21 cellular contexts compared by ENCODE assay signal in the genomic region with DNA sequence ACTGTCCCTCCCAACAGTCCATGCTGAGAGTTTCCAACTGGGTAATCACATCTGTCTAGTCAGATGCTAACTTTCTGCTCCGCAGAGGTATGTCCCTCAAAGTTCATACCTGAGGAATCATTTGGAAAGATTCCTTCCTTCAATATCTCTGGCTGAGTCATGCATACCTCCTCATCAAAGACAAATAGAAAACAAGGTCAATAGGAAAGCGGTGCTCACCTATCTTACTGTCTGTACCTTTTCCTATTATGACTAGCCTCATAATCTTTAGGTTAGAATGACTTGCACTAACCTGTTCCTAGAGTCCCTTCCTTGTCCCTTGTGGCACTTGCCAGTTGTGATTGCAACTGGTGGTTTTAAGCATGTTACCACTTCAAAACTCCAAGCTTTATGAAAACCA.
DNase-seq lines count a peak whose midpoint lies in the region; ATAC-seq, FAIRE-seq and TF ChIP-seq lines count a peak whose summit lies in the region.
"Had no signal": no experiment of that assay in that cellular context is flagged by ENCODE, and none has a peak within 500 bp of the region (broad histone marks: within the 10 kb centered on the region; RNA-seq: fewer than 3 reads in every experiment).

No MANE protein-coding gene starts in this region.

- TF ChIP-seq EP300 in A549 (IDR thresholded peaks at IDR 0.05): no peak

- H3K4me2 ChIP-seq in A549: no peak overlapping the region

- CTCF ChIA-PET in A549 (lab: Yijun Ruan, JAX): no interaction called here

- H3K4me3 ChIP-seq in A549: no peak overlapping the region
- H3K4me3 ChIP-seq in esophagus (ENCODE audit: low read depth in 1 of 2, low read length in 2 of 2): no peak overlapping the region
- H3K4me3 ChIP-seq: gastrocnemius medialis had no signal

- WGBS in A549 (ENCODE audit: missing lambda C conversion rate): 36% methylated on average over 2 of the region's 2 CpGs
- WGBS in esophagus, 2 donors: 46 to 58% methylated on average over 2 of the region's 2 CpGs

- H3K9me3 ChIP-seq in A549: no peaks in the 10 kb centered on the region
- no peaks in the 10 kb centered on the region for H3K9me3 ChIP-seq in esophagus (ENCODE audit: control insufficient read depth in 2 of 2, insufficient read depth in 1 of 2, low read depth in 1 of 2, low read length in 1 of 2)
- H3K9me3 ChIP-seq: gastrocnemius medialis, neutrophil had no signal

- TF ChIP-seq POLR2A in A549 (IDR thresholded peaks at IDR 0.05; ENCODE audit: low read length): no peak

- H3K4me1 ChIP-seq in A549 (peaks cover 3% of the 10 kb centered on the region; the same call in 1 of the 3 replicates), esophagus (ENCODE audit: control insufficient read depth in 2 of 2, insufficient read depth in 2 of 2, low read length in 1 of 2) (peaks cover 0 to 4% of the 10 kb centered on the region in 2 donors)
- H3K4me1 ChIP-seq: gastrocnemius medialis had no signal

- FAIRE-seq in A549 (lab: Jason Lieb, UNC): no peak
- FAIRE-seq: colon, H1 had no signal

- TF ChIP-seq CTCF in A549 (IDR thresholded peaks at IDR 0.05): no peak

- H3K27ac ChIP-seq in A549: no peak overlapping the region
- peak overlapping the region; percentile 53 to 86 for H3K27ac ChIP-seq in esophagus (ENCODE audit: low read depth in 2 of 2, low read length in 1 of 2)
- H3K27ac ChIP-seq: gastrocnemius medialis, neutrophil had no signal

- H3K27me3 ChIP-seq in esophagus (ENCODE audit: control insufficient read depth in 1 of 2, insufficient read depth in 2 of 2, low read length in 2 of 2): no peaks in the 10 kb centered on the region
- H3K27me3 ChIP-seq: gastrocnemius medialis, neutrophil had no signal

- H3K36me3 ChIP-seq in esophagus (ENCODE audit: control insufficient read depth in 2 of 2, insufficient read depth in 2 of 2, low read length in 1 of 2): no peaks in the 10 kb centered on the region
- H3K36me3 ChIP-seq: gastrocnemius medialis, neutrophil had no signal

- ATAC-seq in A549: no peak
- peak; percentile 38 for ATAC-seq in GM18868 (IDR thresholded peaks at IDR 0.05; ENCODE audit: unreplicated experiment)
- peak; percentile 30 for ATAC-seq in HG03432 (IDR thresholded peaks at IDR 0.05; ENCODE audit: unreplicated experiment)
- ATAC-seq: gastrocnemius medialis, left ventricle myocardium superior, Right ventricle myocardium inferior, T-helper 17 cell, WTC11 had no signal

- no peak for TF ChIP-seq RAD21 in A549 (conservative IDR thresholded peaks at IDR 0.05 in 1 of 2, IDR thresholded peaks at IDR 0.05 in 1 of 2)

- DNase-seq in A549 (ENCODE audit: low read depth in 1 of 2, low spot score in 1 of 2) (no peak), OCI-M2 (lab: John Stamatoyannopoulos, UW; ENCODE audit: unreplicated experiment) (no peak), RKO (ENCODE audit: low spot score) (no peak), T-helper 9 cell (no peak), HUDEP-2 (lab: John Stamatoyannopoulos, UW; ENCODE audit: unreplicated experiment in 76 of 76) (no peak)
- DNase-seq: activated gamma-delta T cell treated with Interleukin-2 at 50 U/mL for 16 hours; gastrocnemius medialis; left ventricle myocardium superior; MM.1S; NCI-H1694; NCI-H345; NK-92 treated with Interleukin-12 subunit alpha and Interleukin-12 subunit beta, amount 100 ng/mL, for 24 hours; T-helper 17 cell had no signal

- POLR2A ChIA-PET in A549 (lab: Yijun Ruan, JAX): no interaction called here

TF ChIP-seq in A549, 52 proteins besides CTCF, POLR2A, EP300 and RAD21:
- no peak for TF ChIP-seq FOSL2 (IDR thresholded peaks at IDR 0.05)
- TF ChIP-seq FOSL2 (CRISPR knock-in tag; IDR thresholded peaks at IDR 0.05): no peak
- 0 out of 2 replicates have a peak, but pooled peaks have one; percentile 7 for TF ChIP-seq NFE2L2 (conservative IDR thresholded peaks at IDR 0.05; ENCODE audit: low read length)
TF ChIP-seq in A549: peak in this region for 1.

Comparison
In these comparisons a context has a peak if more than half of its experiments do, and no peak if none do; other contexts are left out.
1. ATAC-seq: peak in GM18868 (single experiment) and HG03432 (single experiment); none in A549 (0 of 2).
2. H3K27ac ChIP-seq: peak in esophagus (2 of 2); none in A549 (0 of 2).